Comparison of ENCODE assay signal across 27 cellular contexts in the genomic region with DNA sequence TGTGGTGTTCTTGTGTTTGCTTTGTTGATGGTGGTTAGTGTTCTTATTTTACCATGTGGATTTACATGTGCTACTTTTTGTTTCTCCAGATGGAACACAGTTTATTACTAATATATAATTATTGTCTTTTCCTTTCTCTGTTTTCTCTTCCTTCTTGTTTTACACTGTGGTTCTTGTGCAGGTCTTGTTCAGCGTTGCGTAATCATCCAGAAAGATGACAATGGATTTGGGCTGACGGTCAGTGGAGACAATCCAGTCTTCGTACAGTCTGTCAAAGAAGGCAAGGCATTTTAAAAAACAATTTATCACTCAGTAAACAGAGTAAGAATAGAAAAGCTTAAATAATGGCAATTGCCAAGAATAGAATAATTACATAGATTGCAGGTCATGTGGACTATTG.
"Had no signal": no experiment of that assay in that cellular context is flagged by ENCODE, and none has a peak within 500 bp of the region (broad histone marks: within the 10 kb centered on the region; RNA-seq: fewer than 3 reads in every experiment).

No MANE protein-coding gene starts in this region.

- H3K4me1 ChIP-seq: ascending aorta, SJSA1 had no signal

- H3K9ac ChIP-seq: SK-N-SH had no signal

- ATAC-seq: activated CD4-positive, alpha-beta T cell treated with anti-CD3 and anti-CD28 coated beads for 36 hours; activated CD4-positive, CD25-positive, alpha-beta regulatory T cell treated with anti-CD3 and anti-CD28 coated beads, Interleukin-2, amount 50 U/mL, for 24 hours; activated CD8-positive, alpha-beta T cell treated with anti-CD3 and anti-CD28 coated beads, Interleukin-2, amount 10 ng/mL, durations not matched to agents 7 days and 5 days; PC-3; WTC11 had no signal

- H3K36me3 ChIP-seq: SJSA1 had no signal

- H3K4me2 ChIP-seq: SK-N-SH had no signal

- H3K27ac ChIP-seq: ascending aorta, cardiac muscle cell, Peyer's patch, SJSA1 had no signal

- DNase-seq: activated CD4-positive, alpha-beta T cell treated with anti-CD3 and anti-CD28 coated beads for 36 hours; activated CD4-positive, alpha-beta T cell treated with anti-CD3 and anti-CD28 coated beads, Interleukin-2, amount 10 ng/mL, durations not matched to agents 7 days and 5 days; activated CD4-positive, alpha-beta T cell treated with anti-CD3 and anti-CD28 coated beads, Interleukin-2, amount 50 U/mL, for 48 hours; activated CD8-positive, alpha-beta T cell treated with anti-CD3 and anti-CD28 coated beads, Interleukin-2, amount 10 ng/mL, durations not matched to agents 7 days and 5 days; activated gamma-delta T cell; activated naive CD4-positive, alpha-beta T cell treated with Interleukin-2 at 50 U/mL for 16 hours; activated naive CD8-positive, alpha-beta T cell treated with anti-CD3 and anti-CD28 coated beads, Interleukin-2, amount 10 ng/mL, durations not matched to agents 7 days and 5 days; activated T-cell treated with anti-CD3 and anti-CD28 coated beads, Interleukin-2, amount 50 U/mL, for 24 hours; amygdala; MM.1S; NCI-H1092 treated with DMSO at 0.1 percent for 48 hours; NCI-H146; NCI-H187 treated with DMSO at 0.1 percent for 48 hours; NCI-H2081; NCI-H2171 treated with DMSO at 0.1 percent for 48 hours; NCI-H2227 treated with DMSO at 0.1 percent for 48 hours; NCI-H524 treated with DMSO at 0.1 percent for 48 hours; PC-3; Peyer's patch; RPMI8226; SHP77 treated with DMSO at 0.1 percent for 48 hours; SK-N-SH had no signal

- H3K27me3 ChIP-seq: ascending aorta, cardiac muscle cell, Peyer's patch, SJSA1 had no signal

- H3K9me3 ChIP-seq: ascending aorta, Peyer's patch, SJSA1, SK-N-SH had no signal

- H3K4me3 ChIP-seq: ascending aorta, cardiac muscle cell, Peyer's patch, SJSA1 had no signal
